In the genomic region with DNA sequence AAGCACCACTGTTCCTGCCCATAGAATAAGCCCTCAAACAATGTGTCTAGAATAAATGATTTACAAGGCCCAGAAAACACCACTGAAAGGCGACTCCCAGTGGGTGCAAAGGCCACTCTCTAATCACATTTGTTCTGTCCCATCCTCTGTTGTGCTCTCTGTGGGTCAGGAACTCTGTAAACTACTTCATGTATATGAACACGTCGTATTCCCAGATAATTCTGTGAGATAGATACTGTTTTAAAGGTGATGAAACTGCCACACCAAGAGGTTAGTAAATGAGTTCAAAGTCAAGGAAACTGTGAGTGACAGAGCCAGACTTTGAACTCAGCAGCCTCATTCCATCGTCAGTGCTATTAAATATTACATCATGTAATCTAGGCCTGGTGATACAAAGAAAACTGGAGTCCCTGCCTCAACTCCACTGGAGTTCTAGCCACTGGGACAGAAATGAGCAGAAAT, we compare ENCODE assay signal across 2 cellular contexts.
TF ChIP-seq lines count a peak whose summit lies in the region.

No MANE protein-coding gene starts in this region.

TF ChIP-seq in HepG2, 621 proteins besides CTCF, POLR2A, EP300 and RAD21 (continues in another document):
- TF ChIP-seq ZNF441 (CRISPR knock-in tag; IDR thresholded peaks at IDR 0.05; ENCODE audit: borderline replicate concordance): no peak
- TF ChIP-seq, protein P1, sequence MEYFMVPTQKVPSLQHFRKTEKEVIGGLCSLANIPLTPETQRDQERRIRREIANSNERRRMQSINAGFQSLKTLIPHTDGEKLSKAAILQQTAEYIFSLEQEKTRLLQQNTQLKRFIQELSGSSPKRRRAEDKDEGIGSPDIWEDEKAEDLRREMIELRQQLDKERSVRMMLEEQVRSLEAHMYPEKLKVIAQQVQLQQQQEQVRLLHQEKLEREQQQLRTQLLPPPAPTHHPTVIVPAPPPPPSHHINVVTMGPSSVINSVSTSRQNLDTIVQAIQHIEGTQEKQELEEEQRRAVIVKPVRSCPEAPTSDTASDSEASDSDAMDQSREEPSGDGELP (IDR thresholded peaks at IDR 0.05; ENCODE audit: borderline replicate concordance, low read depth): no peak
- TF ChIP-seq PHF5A (CRISPR knock-in tag; IDR thresholded peaks at IDR 0.05; ENCODE audit: low read depth, unreplicated experiment): peak; percentile 61
- TF ChIP-seq HMG20A (CRISPR knock-in tag; IDR thresholded peaks at IDR 0.05; ENCODE audit: borderline replicate concordance): peak; percentile 92
- TF ChIP-seq MATR3 (CRISPR knock-in tag; IDR thresholded peaks at IDR 0.05): no peak
- TF ChIP-seq, protein P2, sequence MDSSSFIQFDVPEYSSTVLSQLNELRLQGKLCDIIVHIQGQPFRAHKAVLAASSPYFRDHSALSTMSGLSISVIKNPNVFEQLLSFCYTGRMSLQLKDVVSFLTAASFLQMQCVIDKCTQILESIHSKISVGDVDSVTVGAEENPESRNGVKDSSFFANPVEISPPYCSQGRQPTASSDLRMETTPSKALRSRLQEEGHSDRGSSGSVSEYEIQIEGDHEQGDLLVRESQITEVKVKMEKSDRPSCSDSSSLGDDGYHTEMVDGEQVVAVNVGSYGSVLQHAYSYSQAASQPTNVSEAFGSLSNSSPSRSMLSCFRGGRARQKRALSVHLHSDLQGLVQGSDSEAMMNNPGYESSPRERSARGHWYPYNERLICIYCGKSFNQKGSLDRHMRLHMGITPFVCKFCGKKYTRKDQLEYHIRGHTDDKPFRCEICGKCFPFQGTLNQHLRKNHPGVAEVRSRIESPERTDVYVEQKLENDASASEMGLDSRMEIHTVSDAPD (CRISPR knock-in tag; IDR thresholded peaks at IDR 0.05): no peak
- TF ChIP-seq ZNF709 (CRISPR knock-in tag; IDR thresholded peaks at IDR 0.05): no peak
- TF ChIP-seq ZBTB21 (CRISPR knock-in tag; IDR thresholded peaks at IDR 0.05): peak; percentile 38; the same call in 1 of the 2 replicates
- TF ChIP-seq HNRNPK (IDR thresholded peaks at IDR 0.05; ENCODE audit: low read depth, low read length, poor library complexity, severe bottlenecking): no peak
- TF ChIP-seq KAT8 (CRISPR knock-in tag; IDR thresholded peaks at IDR 0.05): no peak
- TF ChIP-seq, protein P3, sequence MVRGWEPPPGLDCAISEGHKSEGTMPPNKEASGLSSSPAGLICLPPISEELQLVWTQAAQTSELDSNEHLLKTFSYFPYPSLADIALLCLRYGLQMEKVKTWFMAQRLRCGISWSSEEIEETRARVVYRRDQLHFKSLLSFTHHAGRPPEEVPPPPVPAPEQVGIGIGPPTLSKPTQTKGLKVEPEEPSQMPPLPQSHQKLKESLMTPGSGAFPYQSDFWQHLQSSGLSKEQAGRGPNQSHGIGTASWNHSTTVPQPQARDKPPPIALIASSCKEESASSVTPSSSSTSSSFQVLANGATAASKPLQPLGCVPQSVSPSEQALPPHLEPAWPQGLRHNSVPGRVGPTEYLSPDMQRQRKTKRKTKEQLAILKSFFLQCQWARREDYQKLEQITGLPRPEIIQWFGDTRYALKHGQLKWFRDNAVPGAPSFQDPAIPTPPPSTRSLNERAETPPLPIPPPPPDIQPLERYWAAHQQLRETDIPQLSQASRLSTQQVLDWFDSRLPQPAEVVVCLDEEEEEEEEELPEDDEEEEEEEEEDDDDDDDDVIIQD (CRISPR knock-in tag; IDR thresholded peaks at IDR 0.05; ENCODE audit: low read depth): no peak; the same call in none of the 2 replicates
- 0 out of 2 replicates have a peak, but pooled peaks have one; percentile 26 for TF ChIP-seq ZFP37 (CRISPR knock-in tag; IDR thresholded peaks at IDR 0.05; ENCODE audit: borderline replicate concordance)
- TF ChIP-seq SMYD3 (CRISPR knock-in tag; IDR thresholded peaks at IDR 0.05): 0 out of 2 replicates have a peak, but pooled peaks have one; percentile 50
- peak; percentile 58 for TF ChIP-seq ATF1 (CRISPR knock-in tag; IDR thresholded peaks at IDR 0.05)
- no peak for TF ChIP-seq ZNF878 (CRISPR knock-in tag; IDR thresholded peaks at IDR 0.05)
- TF ChIP-seq, protein P4, sequence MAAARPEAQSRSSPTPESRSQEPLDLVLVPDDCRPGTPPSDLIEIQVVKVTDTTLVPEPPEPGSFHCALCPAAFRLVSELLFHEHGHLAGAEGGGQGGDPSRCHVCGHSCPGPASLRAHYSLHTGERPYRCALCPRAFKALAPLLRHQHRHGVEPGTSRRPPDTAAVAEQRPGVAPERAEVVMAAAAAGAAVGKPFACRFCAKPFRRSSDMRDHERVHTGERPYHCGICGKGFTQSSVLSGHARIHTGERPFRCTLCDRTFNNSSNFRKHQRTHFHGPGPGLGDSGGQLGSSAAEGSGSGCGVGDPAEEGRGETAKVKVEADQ (CRISPR knock-in tag; IDR thresholded peaks at IDR 0.05; ENCODE audit: borderline replicate concordance): 0 out of 2 replicates have a peak, but pooled peaks have one; percentile 28
- TF ChIP-seq, protein P5, sequence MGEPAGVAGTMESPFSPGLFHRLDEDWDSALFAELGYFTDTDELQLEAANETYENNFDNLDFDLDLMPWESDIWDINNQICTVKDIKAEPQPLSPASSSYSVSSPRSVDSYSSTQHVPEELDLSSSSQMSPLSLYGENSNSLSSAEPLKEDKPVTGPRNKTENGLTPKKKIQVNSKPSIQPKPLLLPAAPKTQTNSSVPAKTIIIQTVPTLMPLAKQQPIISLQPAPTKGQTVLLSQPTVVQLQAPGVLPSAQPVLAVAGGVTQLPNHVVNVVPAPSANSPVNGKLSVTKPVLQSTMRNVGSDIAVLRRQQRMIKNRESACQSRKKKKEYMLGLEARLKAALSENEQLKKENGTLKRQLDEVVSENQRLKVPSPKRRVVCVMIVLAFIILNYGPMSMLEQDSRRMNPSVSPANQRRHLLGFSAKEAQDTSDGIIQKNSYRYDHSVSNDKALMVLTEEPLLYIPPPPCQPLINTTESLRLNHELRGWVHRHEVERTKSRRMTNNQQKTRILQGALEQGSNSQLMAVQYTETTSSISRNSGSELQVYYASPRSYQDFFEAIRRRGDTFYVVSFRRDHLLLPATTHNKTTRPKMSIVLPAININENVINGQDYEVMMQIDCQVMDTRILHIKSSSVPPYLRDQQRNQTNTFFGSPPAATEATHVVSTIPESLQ (CRISPR knock-in tag; conservative IDR thresholded peaks at IDR 0.05): no peak
- TF ChIP-seq ATF7 (IDR thresholded peaks at IDR 0.05): peak; percentile 43
- no peak for TF ChIP-seq ATF7 (CRISPR knock-in tag; IDR thresholded peaks at IDR 0.05)
- peak; percentile 91 for TF ChIP-seq ZMYM4 (CRISPR knock-in tag; IDR thresholded peaks at IDR 0.05)
- peak; percentile 16; the same call in 1 of the 2 replicates for TF ChIP-seq YEATS2 (CRISPR knock-in tag; IDR thresholded peaks at IDR 0.05; ENCODE audit: borderline replicate concordance)
- TF ChIP-seq TBX3 (IDR thresholded peaks at IDR 0.05; ENCODE audit: borderline replicate concordance): peak; percentile 92
- no peak for TF ChIP-seq ZKSCAN5 (CRISPR knock-in tag; IDR thresholded peaks at IDR 0.05)
- peak; percentile 41; the same call in 1 of the 2 replicates for TF ChIP-seq ETV5 (CRISPR knock-in tag; IDR thresholded peaks at IDR 0.05; ENCODE audit: borderline replicate concordance)
- 0 out of 2 replicates have a peak, but pooled peaks have one; percentile 24 for TF ChIP-seq ZMYM2 (CRISPR knock-in tag; IDR thresholded peaks at IDR 0.05)
- peak; percentile 70; the same call in 1 of the 2 replicates for TF ChIP-seq MEF2D (CRISPR knock-in tag; IDR thresholded peaks at IDR 0.05)
- TF ChIP-seq ETV6 (CRISPR knock-in tag; conservative IDR thresholded peaks at IDR 0.05): 0 out of 2 replicates have a peak, but pooled peaks have one; percentile 36

TF ChIP-seq in H1, 55 proteins besides CTCF, POLR2A, EP300 and RAD21:
- no peak for TF ChIP-seq TCF12 (IDR thresholded peaks at IDR 0.05; ENCODE audit: low read depth, low read length)
- TF ChIP-seq RXRA (IDR thresholded peaks at IDR 0.05; ENCODE audit: insufficient read depth, low read depth, low read length): no peak
- TF ChIP-seq MAFK (IDR thresholded peaks at IDR 0.05; ENCODE audit: low read depth, low read length): no peak
- TF ChIP-seq YY1 (IDR thresholded peaks at IDR 0.05; ENCODE audit: low read depth, low read length): no peak
- TF ChIP-seq CBX5 (IDR thresholded peaks at IDR 0.05; ENCODE audit: low read depth, low read length): no peak
- no peak for TF ChIP-seq CBX8 (IDR thresholded peaks at IDR 0.05; ENCODE audit: borderline replicate concordance, low read depth, low read length)
- no peak for TF ChIP-seq CEBPB (IDR thresholded peaks at IDR 0.05; ENCODE audit: low read depth, low read length)
- TF ChIP-seq SP2 (IDR thresholded peaks at IDR 0.05; ENCODE audit: low read length): no peak
- no peak for TF ChIP-seq KDM5A (IDR thresholded peaks at IDR 0.05; ENCODE audit: low read length)
- no peak for TF ChIP-seq EGR1 (IDR thresholded peaks at IDR 0.05; ENCODE audit: borderline replicate concordance, low read depth, low read length)
- no peak for TF ChIP-seq SIN3A (conservative IDR thresholded peaks at IDR 0.05 in 1 of 2, IDR thresholded peaks at IDR 0.05 in 1 of 2; ENCODE audit: low read depth in 1 of 2, low read length in 2 of 2)
- no peak for TF ChIP-seq CREB1 (IDR thresholded peaks at IDR 0.05)
- TF ChIP-seq RFX5 (IDR thresholded peaks at IDR 0.05; ENCODE audit: borderline replicate concordance, low read depth, low read length): no peak
- no peak for TF ChIP-seq NRF1 (IDR thresholded peaks at IDR 0.05; ENCODE audit: low read depth, low read length)
- no peak for TF ChIP-seq SP1 (IDR thresholded peaks at IDR 0.05; ENCODE audit: low read depth, low read length)
- TF ChIP-seq SIRT6 (IDR thresholded peaks at IDR 0.05; ENCODE audit: low read length): no peak
- TF ChIP-seq SRF (IDR thresholded peaks at IDR 0.05; ENCODE audit: low read depth, low read length): no peak
- no peak for TF ChIP-seq CHD2 (IDR thresholded peaks at IDR 0.05; ENCODE audit: low read length)
